Comparison of ENCODE assay signal across 10 cellular contexts in the genomic region with DNA sequence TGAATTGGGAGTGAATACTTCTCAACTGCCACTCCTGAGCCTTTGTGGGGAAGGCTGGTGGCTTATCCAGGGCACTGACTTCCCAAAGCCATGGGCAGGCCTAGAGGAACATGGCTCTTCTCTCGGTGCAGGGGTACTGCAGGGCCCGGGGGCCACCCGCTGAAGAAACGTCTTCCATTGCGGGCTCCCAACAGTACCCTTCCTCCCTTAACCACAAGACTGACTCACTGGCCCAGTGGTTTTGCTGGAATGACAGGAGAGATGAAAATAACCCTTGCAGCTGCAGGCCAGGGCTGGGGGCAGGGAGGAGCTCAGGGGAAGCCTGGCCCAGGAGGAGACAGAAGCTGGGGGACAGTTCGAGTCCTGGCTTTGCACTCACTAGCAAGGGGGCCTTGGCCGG. TPM values are rescaled to one million over a fixed set of nuclear protein-coding genes. Genes with fewer than 3 reads are reported as not detected.
DNase-seq lines count a peak whose midpoint lies in the region; ATAC-seq and TF ChIP-seq lines count a peak whose summit lies in the region.
"Had no signal": no experiment of that assay in that cellular context is flagged by ENCODE, and none has a peak within 500 bp of the region (broad histone marks: within the 10 kb centered on the region; RNA-seq: fewer than 3 reads in every experiment).

No MANE protein-coding gene starts in this region.

- no peak overlapping the region for H3K4me3 Mint-ChIP-seq in activated naive CD8-positive, alpha-beta T cell treated with anti-CD3 and anti-CD28 coated beads for 36 hours
- H3K4me3 Mint-ChIP-seq: nephron; T-helper 1 cell treated with Interleukin-12 subunit alpha and Interleukin-12 subunit beta and Interleukin-4 antibody, amounts not matched to agents 30 μg/mL and 1 μg/mL, for 36 hours had no signal

- POLR2A ChIA-PET in A673 (lab: Charles Lee; ENCODE audit: low non-redundant PET): no interaction called here

- H3K4me3 ChIP-seq in A673 (ENCODE audit: low read depth, low read length, poor library complexity, severe bottlenecking): no peak overlapping the region
- H3K4me3 ChIP-seq in Jurkat, Clone E6-1 (ENCODE audit: low read length): no peak overlapping the region

- H3K27me3 Mint-ChIP-seq in activated naive CD8-positive, alpha-beta T cell treated with anti-CD3 and anti-CD28 coated beads for 36 hours: no peaks in the 10 kb centered on the region

- no peaks in the 10 kb centered on the region for H3K9me3 Mint-ChIP-seq in activated naive CD8-positive, alpha-beta T cell treated with anti-CD3 and anti-CD28 coated beads for 36 hours
- H3K9me3 Mint-ChIP-seq: nephron; T-helper 1 cell treated with Interleukin-12 subunit alpha and Interleukin-12 subunit beta and Interleukin-4 antibody, amounts not matched to agents 30 μg/mL and 1 μg/mL, for 36 hours had no signal

- H3K36me3 Mint-ChIP-seq in activated naive CD8-positive, alpha-beta T cell treated with anti-CD3 and anti-CD28 coated beads for 36 hours: peaks cover 2% of the 10 kb centered on the region

- no peak for ATAC-seq in GM18870 (IDR thresholded peaks at IDR 0.05; ENCODE audit: unreplicated experiment)

- H3K4me1 ChIP-seq in A673 (ENCODE audit: insufficient read depth, low read length, poor library complexity, severe bottlenecking): peaks cover 19% of the 10 kb centered on the region

- no peaks in the 10 kb centered on the region for H3K27me3 ChIP-seq in A673 (replicated peaks; ENCODE audit: insufficient read depth, low read depth, low read length, poor library complexity)

- TF ChIP-seq CTCF in A673 (conservative IDR thresholded peaks at IDR 0.05; ENCODE audit: low read depth, low read length): no peak

- H3K9me3 ChIP-seq in A673 (ENCODE audit: low read depth, low read length, poor library complexity, severe bottlenecking): no peaks in the 10 kb centered on the region

- H3K27ac ChIP-seq in A673 (ENCODE audit: low read depth, low read length, poor library complexity, severe bottlenecking): peak overlapping the region; percentile 32

- BruUV-seq in A673 (replicated peaks; lab: Mats Ljungman, UMichigan): no TSS peak

- H3K36me3 ChIP-seq in A673 (ENCODE audit: insufficient read depth, low read length, poor library complexity, severe bottlenecking): peaks cover 5% of the 10 kb centered on the region

- intact Hi-C loops in A673 (cut with micrococcal nuclease; ENCODE audit: unreplicated experiment): no loop called here

- CTCF ChIA-PET in A673 (lab: Charles Lee): no interaction called here

- DNase-seq in A673 (ENCODE audit: low spot score): no peak
- peak; percentile 65 for DNase-seq in Jurkat, Clone E6-1 (ENCODE audit: low read depth, low spot score)
- DNase-seq in activated naive CD8-positive, alpha-beta T cell treated with anti-CD3 and anti-CD28 coated beads for 36 hours: peak; percentile 17
- DNase-seq in iris pigment epithelial cell (ENCODE audit: low read depth): peak; percentile 98
- DNase-seq in NCI-H2081 treated with DMSO at 0.1 percent for 48 hours (lab: John Stamatoyannopoulos, UW): no peak
- no peak for DNase-seq in NCI-H446 (lab: John Stamatoyannopoulos, UW)
- DNase-seq in DMS79 (lab: John Stamatoyannopoulos, UW): no peak

- H3K4me1 Mint-ChIP-seq in activated naive CD8-positive, alpha-beta T cell treated with anti-CD3 and anti-CD28 coated beads for 36 hours: peaks cover 24% of the 10 kb centered on the region

- peak overlapping the region; percentile 78 for H3K27ac Mint-ChIP-seq in activated naive CD8-positive, alpha-beta T cell treated with anti-CD3 and anti-CD28 coated beads for 36 hours

RNA-seq across cellular contexts. Expression of a gene that starts 13.5 kb away (rescaled TPM):
- total RNA-seq in A673 (2021): 85.4 and 88.4 TPM in 2 replicates
- polyA plus RNA-seq in Jurkat, Clone E6-1 (2012; ENCODE audit: insufficient read depth, insufficient read length): 136 TPM
- 100 to 1,000 TPM; 112 to 113 TPM for total RNA-seq in activated naive CD8-positive, alpha-beta T cell treated with anti-CD3 and anti-CD28 coated beads for 36 hours

RNA-seq across cellular contexts. Expression of a gene that starts 38.9 kb away (rescaled TPM):
- 53.8 and 60.4 TPM in 2 replicates for total RNA-seq in A673 (2021)
- 18.2 TPM for polyA plus RNA-seq in Jurkat, Clone E6-1 (2012; ENCODE audit: insufficient read depth, insufficient read length)
- 10 to 100 TPM; 26.0 to 28.4 TPM for total RNA-seq in activated naive CD8-positive, alpha-beta T cell treated with anti-CD3 and anti-CD28 coated beads for 36 hours

Comparison
In these comparisons a context has a peak if more than half of its experiments do, and no peak if none do; other contexts are left out.
1. DNase-seq: peak in Jurkat, Clone E6-1 (single experiment), activated naive CD8-positive, alpha-beta T cell treated with anti-CD3 and anti-CD28 coated beads for 36 hours (single experiment) and iris pigment epithelial cell (single experiment); none in A673 (single experiment), NCI-H2081 treated with DMSO at 0.1 percent for 48 hours (single experiment), NCI-H446 (0 of 2) and DMS79 (single experiment).